Comparison of ENCODE assay signal across 1 cellular context in the genomic region with DNA sequence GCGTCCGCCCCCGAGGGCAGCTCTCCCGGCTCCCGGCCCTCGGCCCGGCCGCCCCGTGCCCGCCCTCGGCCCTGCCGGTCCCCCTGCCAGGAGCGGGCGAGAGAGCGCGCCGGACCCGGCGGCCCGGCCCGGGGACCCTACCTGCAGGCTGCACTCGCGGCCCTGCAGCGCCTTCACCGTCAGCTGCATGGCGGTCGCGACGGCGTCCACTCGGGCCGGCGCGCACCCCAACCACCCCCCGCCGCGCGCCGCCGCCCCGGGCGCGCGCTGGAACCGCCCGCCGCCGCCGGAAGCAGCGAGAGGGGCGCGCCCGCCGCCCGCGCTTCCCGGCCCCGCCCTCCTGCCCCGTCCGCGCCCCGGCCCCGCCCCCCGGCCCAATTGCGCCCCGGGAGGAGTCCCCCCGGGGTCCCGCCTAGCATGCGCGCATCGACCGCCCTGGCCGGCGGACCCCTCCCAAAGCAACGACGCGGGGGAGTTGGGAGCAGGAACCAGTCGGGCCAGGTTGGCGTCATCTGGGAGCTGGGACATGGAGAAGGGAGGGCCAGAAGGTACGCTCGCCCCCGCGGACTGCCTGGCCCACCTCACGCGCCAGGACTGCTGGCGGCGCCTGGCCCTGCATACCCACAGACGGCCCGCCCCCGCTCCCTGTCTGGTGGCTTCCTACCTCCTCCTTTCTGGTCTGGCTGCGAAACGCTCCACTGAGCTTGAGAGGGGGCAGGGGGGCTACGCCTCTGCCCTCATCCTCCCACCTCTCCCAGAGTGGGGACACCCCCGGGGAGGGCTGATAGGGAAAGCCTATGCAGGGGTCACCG.
TF ChIP-seq lines count a peak whose summit lies in the region.

A gene (minus strand): TSS at position 220 of the 812 bp plus-strand sequence. CDS start 31 bp downstream, at position 189.

TF ChIP-seq in K562, 482 proteins besides CTCF, POLR2A, EP300 and RAD21 (continued from another document and continues in another):
- TF ChIP-seq, protein P1, sequence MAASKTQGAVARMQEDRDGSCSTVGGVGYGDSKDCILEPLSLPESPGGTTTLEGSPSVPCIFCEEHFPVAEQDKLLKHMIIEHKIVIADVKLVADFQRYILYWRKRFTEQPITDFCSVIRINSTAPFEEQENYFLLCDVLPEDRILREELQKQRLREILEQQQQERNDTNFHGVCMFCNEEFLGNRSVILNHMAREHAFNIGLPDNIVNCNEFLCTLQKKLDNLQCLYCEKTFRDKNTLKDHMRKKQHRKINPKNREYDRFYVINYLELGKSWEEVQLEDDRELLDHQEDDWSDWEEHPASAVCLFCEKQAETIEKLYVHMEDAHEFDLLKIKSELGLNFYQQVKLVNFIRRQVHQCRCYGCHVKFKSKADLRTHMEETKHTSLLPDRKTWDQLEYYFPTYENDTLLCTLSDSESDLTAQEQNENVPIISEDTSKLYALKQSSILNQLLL (CRISPR knock-in tag; IDR thresholded peaks at IDR 0.05; ENCODE audit: borderline replicate concordance), result no peak
- TF ChIP-seq, protein P2, sequence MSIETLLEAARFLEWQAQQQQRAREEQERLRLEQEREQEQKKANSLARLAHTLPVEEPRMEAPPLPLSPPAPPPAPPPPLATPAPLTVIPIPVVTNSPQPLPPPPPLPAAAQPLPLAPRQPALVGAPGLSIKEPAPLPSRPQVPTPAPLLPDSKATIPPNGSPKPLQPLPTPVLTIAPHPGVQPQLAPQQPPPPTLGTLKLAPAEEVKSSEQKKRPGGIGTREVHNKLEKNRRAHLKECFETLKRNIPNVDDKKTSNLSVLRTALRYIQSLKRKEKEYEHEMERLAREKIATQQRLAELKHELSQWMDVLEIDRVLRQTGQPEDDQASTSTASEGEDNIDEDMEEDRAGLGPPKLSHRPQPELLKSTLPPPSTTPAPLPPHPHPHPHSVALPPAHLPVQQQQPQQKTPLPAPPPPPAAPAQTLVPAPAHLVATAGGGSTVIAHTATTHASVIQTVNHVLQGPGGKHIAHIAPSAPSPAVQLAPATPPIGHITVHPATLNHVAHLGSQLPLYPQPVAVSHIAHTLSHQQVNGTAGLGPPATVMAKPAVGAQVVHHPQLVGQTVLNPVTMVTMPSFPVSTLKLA (conservative IDR thresholded peaks at IDR 0.05), result peak in 1 of 2 experiments; percentile 33; a peak in 2 of 4 replicates
- TF ChIP-seq DDX20 (tag; IDR thresholded peaks at IDR 0.05; ENCODE audit: low read depth) (no peak), PHF21A (IDR thresholded peaks at IDR 0.05; ENCODE audit: borderline replicate concordance, low read depth) (no peak), IFI16 (CRISPR knock-in tag; IDR thresholded peaks at IDR 0.05) (no peak), MAZ (CRISPR knock-in tag; conservative IDR thresholded peaks at IDR 0.05 in 1 of 2, IDR thresholded peaks at IDR 0.05 in 1 of 2) (peak; percentile 27 to 63; a peak in 3 of 4 replicates), BRD9 (IDR thresholded peaks at IDR 0.05; ENCODE audit: low read depth, partially characterized antibody) (no peak), MCM3 (IDR thresholded peaks at IDR 0.05) (no peak), RCOR1 (IDR thresholded peaks at IDR 0.05; ENCODE audit: borderline replicate concordance in 1 of 2, low read depth in 2 of 2, low read length in 2 of 2) (no peak), NR3C1 (CRISPR knock-in tag; IDR thresholded peaks at IDR 0.05) (no peak), POLR2AphosphoS2 (IDR thresholded peaks at IDR 0.05; ENCODE audit: low read length) (no peak), SP2 (IDR thresholded peaks at IDR 0.05; ENCODE audit: extremely low read depth, low read depth, low read length, poor library complexity, severe bottlenecking) (no peak), ZZZ3 (IDR thresholded peaks at IDR 0.05) (no peak), ARID2 (IDR thresholded peaks at IDR 0.05) (no peak), FOXK1 (CRISPR knock-in tag; IDR thresholded peaks at IDR 0.05; ENCODE audit: borderline replicate concordance) (no peak), CAMTA2 (CRISPR knock-in tag; conservative IDR thresholded peaks at IDR 0.05) (no peak), KLF13 (tag; IDR thresholded peaks at IDR 0.05; ENCODE audit: borderline replicate concordance, low read depth) (no peak), CXXC5 (CRISPR knock-in tag; IDR thresholded peaks at IDR 0.05) (0 out of 2 replicates have a peak, but pooled peaks have one; percentile 42), SRSF7 (optimal IDR thresholded peaks at IDR 0.05; ENCODE audit: low read depth, low read length) (no peak), CTBP1 (IDR thresholded peaks at IDR 0.05; ENCODE audit: borderline replicate concordance) (peak; percentile 30; the same call in 1 of the 2 replicates), ZBTB7A (IDR thresholded peaks at IDR 0.05; ENCODE audit: borderline replicate concordance, control insufficient read depth, low read depth, low read length) (peak; percentile 90; the same call in 1 of the 2 replicates), BMI1 (IDR thresholded peaks at IDR 0.05; ENCODE audit: low read length) (no peak)
- TF ChIP-seq, protein P3, sequence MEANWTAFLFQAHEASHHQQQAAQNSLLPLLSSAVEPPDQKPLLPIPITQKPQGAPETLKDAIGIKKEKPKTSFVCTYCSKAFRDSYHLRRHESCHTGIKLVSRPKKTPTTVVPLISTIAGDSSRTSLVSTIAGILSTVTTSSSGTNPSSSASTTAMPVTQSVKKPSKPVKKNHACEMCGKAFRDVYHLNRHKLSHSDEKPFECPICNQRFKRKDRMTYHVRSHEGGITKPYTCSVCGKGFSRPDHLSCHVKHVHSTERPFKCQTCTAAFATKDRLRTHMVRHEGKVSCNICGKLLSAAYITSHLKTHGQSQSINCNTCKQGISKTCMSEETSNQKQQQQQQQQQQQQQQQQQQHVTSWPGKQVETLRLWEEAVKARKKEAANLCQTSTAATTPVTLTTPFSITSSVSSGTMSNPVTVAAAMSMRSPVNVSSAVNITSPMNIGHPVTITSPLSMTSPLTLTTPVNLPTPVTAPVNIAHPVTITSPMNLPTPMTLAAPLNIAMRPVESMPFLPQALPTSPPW (CRISPR knock-in tag; IDR thresholded peaks at IDR 0.05), result peak; percentile 92
- TF ChIP-seq, protein P4, sequence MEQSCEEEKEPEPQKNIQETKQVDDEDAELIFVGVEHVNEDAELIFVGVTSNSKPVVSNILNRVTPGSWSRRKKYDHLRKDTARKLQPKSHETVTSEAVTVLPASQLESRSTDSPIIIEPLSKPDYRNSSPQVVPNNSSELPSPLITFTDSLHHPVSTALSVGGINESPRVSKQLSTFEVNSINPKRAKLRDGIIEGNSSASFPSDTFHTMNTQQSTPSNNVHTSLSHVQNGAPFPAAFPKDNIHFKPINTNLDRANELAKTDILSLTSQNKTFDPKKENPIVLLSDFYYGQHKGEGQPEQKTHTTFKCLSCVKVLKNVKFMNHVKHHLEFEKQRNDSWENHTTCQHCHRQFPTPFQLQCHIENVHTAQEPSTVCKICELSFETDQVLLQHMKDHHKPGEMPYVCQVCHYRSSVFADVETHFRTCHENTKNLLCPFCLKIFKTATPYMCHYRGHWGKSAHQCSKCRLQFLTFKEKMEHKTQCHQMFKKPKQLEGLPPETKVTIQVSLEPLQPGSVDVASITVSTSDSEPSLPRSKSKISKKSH (CRISPR knock-in tag; IDR thresholded peaks at IDR 0.05), result no peak
- TF ChIP-seq, protein P5, sequence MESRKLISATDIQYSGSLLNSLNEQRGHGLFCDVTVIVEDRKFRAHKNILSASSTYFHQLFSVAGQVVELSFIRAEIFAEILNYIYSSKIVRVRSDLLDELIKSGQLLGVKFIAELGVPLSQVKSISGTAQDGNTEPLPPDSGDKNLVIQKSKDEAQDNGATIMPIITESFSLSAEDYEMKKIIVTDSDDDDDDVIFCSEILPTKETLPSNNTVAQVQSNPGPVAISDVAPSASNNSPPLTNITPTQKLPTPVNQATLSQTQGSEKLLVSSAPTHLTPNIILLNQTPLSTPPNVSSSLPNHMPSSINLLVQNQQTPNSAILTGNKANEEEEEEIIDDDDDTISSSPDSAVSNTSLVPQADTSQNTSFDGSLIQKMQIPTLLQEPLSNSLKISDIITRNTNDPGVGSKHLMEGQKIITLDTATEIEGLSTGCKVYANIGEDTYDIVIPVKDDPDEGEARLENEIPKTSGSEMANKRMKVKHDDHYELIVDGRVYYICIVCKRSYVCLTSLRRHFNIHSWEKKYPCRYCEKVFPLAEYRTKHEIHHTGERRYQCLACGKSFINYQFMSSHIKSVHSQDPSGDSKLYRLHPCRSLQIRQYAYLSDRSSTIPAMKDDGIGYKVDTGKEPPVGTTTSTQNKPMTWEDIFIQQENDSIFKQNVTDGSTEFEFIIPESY (CRISPR knock-in tag; IDR thresholded peaks at IDR 0.05), result no peak
- TF ChIP-seq, protein P6, sequence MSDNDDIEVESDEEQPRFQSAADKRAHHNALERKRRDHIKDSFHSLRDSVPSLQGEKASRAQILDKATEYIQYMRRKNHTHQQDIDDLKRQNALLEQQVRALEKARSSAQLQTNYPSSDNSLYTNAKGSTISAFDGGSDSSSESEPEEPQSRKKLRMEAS (CRISPR knock-in tag; IDR thresholded peaks at IDR 0.05), result peak; percentile 39; the same call in 1 of the 2 replicates
- TF ChIP-seq, protein P7, sequence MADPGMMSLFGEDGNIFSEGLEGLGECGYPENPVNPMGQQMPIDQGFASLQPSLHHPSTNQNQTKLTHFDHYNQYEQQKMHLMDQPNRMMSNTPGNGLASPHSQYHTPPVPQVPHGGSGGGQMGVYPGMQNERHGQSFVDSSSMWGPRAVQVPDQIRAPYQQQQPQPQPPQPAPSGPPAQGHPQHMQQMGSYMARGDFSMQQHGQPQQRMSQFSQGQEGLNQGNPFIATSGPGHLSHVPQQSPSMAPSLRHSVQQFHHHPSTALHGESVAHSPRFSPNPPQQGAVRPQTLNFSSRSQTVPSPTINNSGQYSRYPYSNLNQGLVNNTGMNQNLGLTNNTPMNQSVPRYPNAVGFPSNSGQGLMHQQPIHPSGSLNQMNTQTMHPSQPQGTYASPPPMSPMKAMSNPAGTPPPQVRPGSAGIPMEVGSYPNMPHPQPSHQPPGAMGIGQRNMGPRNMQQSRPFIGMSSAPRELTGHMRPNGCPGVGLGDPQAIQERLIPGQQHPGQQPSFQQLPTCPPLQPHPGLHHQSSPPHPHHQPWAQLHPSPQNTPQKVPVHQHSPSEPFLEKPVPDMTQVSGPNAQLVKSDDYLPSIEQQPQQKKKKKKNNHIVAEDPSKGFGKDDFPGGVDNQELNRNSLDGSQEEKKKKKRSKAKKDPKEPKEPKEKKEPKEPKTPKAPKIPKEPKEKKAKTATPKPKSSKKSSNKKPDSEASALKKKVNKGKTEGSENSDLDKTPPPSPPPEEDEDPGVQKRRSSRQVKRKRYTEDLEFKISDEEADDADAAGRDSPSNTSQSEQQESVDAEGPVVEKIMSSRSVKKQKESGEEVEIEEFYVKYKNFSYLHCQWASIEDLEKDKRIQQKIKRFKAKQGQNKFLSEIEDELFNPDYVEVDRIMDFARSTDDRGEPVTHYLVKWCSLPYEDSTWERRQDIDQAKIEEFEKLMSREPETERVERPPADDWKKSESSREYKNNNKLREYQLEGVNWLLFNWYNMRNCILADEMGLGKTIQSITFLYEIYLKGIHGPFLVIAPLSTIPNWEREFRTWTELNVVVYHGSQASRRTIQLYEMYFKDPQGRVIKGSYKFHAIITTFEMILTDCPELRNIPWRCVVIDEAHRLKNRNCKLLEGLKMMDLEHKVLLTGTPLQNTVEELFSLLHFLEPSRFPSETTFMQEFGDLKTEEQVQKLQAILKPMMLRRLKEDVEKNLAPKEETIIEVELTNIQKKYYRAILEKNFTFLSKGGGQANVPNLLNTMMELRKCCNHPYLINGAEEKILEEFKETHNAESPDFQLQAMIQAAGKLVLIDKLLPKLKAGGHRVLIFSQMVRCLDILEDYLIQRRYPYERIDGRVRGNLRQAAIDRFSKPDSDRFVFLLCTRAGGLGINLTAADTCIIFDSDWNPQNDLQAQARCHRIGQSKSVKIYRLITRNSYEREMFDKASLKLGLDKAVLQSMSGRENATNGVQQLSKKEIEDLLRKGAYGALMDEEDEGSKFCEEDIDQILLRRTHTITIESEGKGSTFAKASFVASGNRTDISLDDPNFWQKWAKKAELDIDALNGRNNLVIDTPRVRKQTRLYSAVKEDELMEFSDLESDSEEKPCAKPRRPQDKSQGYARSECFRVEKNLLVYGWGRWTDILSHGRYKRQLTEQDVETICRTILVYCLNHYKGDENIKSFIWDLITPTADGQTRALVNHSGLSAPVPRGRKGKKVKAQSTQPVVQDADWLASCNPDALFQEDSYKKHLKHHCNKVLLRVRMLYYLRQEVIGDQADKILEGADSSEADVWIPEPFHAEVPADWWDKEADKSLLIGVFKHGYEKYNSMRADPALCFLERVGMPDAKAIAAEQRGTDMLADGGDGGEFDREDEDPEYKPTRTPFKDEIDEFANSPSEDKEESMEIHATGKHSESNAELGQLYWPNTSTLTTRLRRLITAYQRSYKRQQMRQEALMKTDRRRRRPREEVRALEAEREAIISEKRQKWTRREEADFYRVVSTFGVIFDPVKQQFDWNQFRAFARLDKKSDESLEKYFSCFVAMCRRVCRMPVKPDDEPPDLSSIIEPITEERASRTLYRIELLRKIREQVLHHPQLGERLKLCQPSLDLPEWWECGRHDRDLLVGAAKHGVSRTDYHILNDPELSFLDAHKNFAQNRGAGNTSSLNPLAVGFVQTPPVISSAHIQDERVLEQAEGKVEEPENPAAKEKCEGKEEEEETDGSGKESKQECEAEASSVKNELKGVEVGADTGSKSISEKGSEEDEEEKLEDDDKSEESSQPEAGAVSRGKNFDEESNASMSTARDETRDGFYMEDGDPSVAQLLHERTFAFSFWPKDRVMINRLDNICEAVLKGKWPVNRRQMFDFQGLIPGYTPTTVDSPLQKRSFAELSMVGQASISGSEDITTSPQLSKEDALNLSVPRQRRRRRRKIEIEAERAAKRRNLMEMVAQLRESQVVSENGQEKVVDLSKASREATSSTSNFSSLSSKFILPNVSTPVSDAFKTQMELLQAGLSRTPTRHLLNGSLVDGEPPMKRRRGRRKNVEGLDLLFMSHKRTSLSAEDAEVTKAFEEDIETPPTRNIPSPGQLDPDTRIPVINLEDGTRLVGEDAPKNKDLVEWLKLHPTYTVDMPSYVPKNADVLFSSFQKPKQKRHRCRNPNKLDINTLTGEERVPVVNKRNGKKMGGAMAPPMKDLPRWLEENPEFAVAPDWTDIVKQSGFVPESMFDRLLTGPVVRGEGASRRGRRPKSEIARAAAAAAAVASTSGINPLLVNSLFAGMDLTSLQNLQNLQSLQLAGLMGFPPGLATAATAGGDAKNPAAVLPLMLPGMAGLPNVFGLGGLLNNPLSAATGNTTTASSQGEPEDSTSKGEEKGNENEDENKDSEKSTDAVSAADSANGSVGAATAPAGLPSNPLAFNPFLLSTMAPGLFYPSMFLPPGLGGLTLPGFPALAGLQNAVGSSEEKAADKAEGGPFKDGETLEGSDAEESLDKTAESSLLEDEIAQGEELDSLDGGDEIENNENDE (IDR thresholded peaks at IDR 0.05; ENCODE audit: low read depth, low read length), result no peak
- TF ChIP-seq, protein P8, sequence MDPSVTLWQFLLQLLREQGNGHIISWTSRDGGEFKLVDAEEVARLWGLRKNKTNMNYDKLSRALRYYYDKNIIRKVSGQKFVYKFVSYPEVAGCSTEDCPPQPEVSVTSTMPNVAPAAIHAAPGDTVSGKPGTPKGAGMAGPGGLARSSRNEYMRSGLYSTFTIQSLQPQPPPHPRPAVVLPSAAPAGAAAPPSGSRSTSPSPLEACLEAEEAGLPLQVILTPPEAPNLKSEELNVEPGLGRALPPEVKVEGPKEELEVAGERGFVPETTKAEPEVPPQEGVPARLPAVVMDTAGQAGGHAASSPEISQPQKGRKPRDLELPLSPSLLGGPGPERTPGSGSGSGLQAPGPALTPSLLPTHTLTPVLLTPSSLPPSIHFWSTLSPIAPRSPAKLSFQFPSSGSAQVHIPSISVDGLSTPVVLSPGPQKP (CRISPR knock-in tag; IDR thresholded peaks at IDR 0.05), result no peak
- TF ChIP-seq, protein P9, sequence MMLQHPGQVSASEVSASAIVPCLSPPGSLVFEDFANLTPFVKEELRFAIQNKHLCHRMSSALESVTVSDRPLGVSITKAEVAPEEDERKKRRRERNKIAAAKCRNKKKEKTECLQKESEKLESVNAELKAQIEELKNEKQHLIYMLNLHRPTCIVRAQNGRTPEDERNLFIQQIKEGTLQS (IDR thresholded peaks at IDR 0.05), result no peak
- TF ChIP-seq, protein P9 (CRISPR knock-in tag; conservative IDR thresholded peaks at IDR 0.05), result no peak
